ENCODE assay signal across 25 cellular contexts in genomic region chr18:77512152-77512551, GRCh38.
"Had no signal": no experiment of that assay in that cellular context is flagged by ENCODE, and none has a peak within 500 bp of the region (broad histone marks: within the 10 kb centered on the region; RNA-seq: fewer than 3 reads in every experiment).

No MANE protein-coding gene starts in this region.

- DNase-seq: Kasumi-1; NCI-H1092; NCI-H1105 treated with DMSO at 0.1 percent for 48 hours; NCI-H1417 treated with DMSO at 0.1 percent for 48 hours; NCI-H146; NCI-H187; NCI-H2029; NCI-H2081 treated with DMSO at 0.1 percent for 48 hours; NCI-H2171; NCI-H345; NCI-H446 treated with DMSO at 0.1 percent for 48 hours; NCI-H524; NCI-H526 treated with DMSO at 0.1 percent for 48 hours; NCI-H774; NK-92 treated with Interleukin-12 subunit alpha and Interleukin-12 subunit beta, amount 100 ng/mL, for 24 hours; PC-3; Peyer's patch; Right ventricle myocardium superior; SIG-M5 had no signal

- H3K9ac ChIP-seq: KMS-11 had no signal

- ATAC-seq: K562, PC-3 had no signal

- H3K27ac ChIP-seq: HL-60, KMS-11, Peyer's patch, SJSA1, SK-N-MC had no signal

- H3K27me3 ChIP-seq: Peyer's patch, SJSA1 had no signal

- H3K9me3 ChIP-seq: Peyer's patch, SJSA1 had no signal

- FAIRE-seq: HTR-8/SVneo, K562 had no signal

- H3K4me2 ChIP-seq: KMS-11 had no signal

- H3K4me1 ChIP-seq: Peyer's patch, SJSA1 had no signal

- H3K36me3 ChIP-seq: Peyer's patch, SJSA1 had no signal

- H3K4me3 ChIP-seq: K562, Peyer's patch, SJSA1, SK-N-MC had no signal
